Comparison of ENCODE assay signal across 1 cellular context in the genomic region with DNA sequence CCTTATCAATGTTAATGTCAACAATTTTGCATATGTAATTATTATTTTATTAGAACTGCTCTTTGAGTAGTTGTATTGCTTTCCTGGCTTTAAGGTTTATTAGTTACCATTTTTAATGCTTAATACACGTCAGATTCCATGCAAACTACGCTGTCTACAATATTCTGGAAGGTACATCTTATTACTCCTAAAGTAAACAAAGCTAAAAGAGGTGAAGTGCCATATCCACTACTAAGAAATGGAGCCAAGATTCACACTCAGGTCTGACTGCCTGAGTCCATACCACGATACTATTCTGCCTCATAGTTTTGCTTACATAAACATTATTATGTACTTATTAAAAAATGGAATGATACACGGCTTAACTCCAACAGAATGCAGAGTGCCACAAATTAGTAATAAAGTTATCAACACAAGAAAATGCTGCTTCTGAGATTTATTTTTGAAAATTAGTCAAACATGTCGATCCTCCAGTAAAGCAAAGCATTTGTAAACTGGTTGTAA.
TF ChIP-seq lines count a peak whose summit lies in the region.

No MANE protein-coding gene starts in this region.

TF ChIP-seq in H1, 55 proteins besides CTCF, POLR2A, EP300 and RAD21:
- no peak for TF ChIP-seq SAP30 (IDR thresholded peaks at IDR 0.05; ENCODE audit: insufficient read depth, insufficient replicate concordance, low read length)
- no peak for TF ChIP-seq YY1 (IDR thresholded peaks at IDR 0.05; ENCODE audit: low read depth, low read length)
- TF ChIP-seq TCF12 (IDR thresholded peaks at IDR 0.05; ENCODE audit: low read depth, low read length), result no peak
- TF ChIP-seq CTBP2 (IDR thresholded peaks at IDR 0.05; ENCODE audit: borderline replicate concordance, insufficient read depth, insufficient read length, low read length), result no peak
- no peak for TF ChIP-seq FOSL1 (IDR thresholded peaks at IDR 0.05; ENCODE audit: insufficient read depth, low read depth, low read length)
- no peak for TF ChIP-seq KDM5A (IDR thresholded peaks at IDR 0.05; ENCODE audit: low read length)
- no peak for TF ChIP-seq ZNF274 (IDR thresholded peaks at IDR 0.05; ENCODE audit: borderline replicate concordance, extremely low read depth, low read length)
- TF ChIP-seq RXRA (IDR thresholded peaks at IDR 0.05; ENCODE audit: insufficient read depth, low read depth, low read length), result no peak
- TF ChIP-seq ATF2 (IDR thresholded peaks at IDR 0.05; ENCODE audit: low read length), result no peak
- no peak for TF ChIP-seq EZH2 (IDR thresholded peaks at IDR 0.05; ENCODE audit: low read depth, low read length, severe bottlenecking)
- no peak for TF ChIP-seq SP1 (IDR thresholded peaks at IDR 0.05; ENCODE audit: low read depth, low read length)
- TF ChIP-seq BRCA1 (IDR thresholded peaks at IDR 0.05; ENCODE audit: low read depth, low read length), result no peak
- no peak for TF ChIP-seq NRF1 (IDR thresholded peaks at IDR 0.05; ENCODE audit: low read depth, low read length)
- no peak for TF ChIP-seq SP2 (IDR thresholded peaks at IDR 0.05; ENCODE audit: low read length)
- TF ChIP-seq GABPA (IDR thresholded peaks at IDR 0.05; ENCODE audit: borderline replicate concordance, insufficient read depth, low read length), result no peak
- TF ChIP-seq GTF2F1 (IDR thresholded peaks at IDR 0.05; ENCODE audit: borderline replicate concordance, low read depth, low read length), result no peak
- no peak for TF ChIP-seq POU5F1 (IDR thresholded peaks at IDR 0.05; ENCODE audit: low read depth, low read length)
- no peak for TF ChIP-seq RBBP5 (IDR thresholded peaks at IDR 0.05; ENCODE audit: borderline replicate concordance, low read depth, low read length)
- TF ChIP-seq HDAC2 (IDR thresholded peaks at IDR 0.05; ENCODE audit: borderline replicate concordance in 1 of 2, low read depth in 2 of 2, low read length in 2 of 2), result no peak
